In the genomic region with DNA sequence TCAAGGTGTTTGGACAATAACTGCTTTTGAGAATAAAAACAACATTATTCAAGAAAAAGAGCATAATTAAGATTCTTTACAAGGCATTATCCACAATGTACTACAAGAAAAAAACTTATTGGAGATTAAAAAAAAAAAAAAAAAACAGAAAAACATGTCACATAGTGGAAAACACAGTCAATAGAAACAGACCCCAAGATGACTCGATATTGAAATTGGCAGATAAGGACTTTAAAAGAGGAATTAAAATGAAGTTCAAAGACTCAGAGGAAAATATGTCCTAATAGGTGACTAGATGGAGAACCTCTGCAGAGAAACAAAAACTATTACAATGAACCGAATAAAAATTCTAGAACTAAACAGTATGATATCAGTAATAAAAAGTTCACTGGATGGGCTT, we compare ENCODE assay signal across 28 cellular contexts.
DNase-seq lines count a peak whose midpoint lies in the region; TF ChIP-seq lines count a peak whose summit lies in the region.
"Had no signal": no experiment of that assay in that cellular context is flagged by ENCODE, and none has a peak within 500 bp of the region (broad histone marks: within the 10 kb centered on the region; RNA-seq: fewer than 3 reads in every experiment).

No MANE protein-coding gene starts in this region.

- no peaks in the 10 kb centered on the region for H3K4me1 ChIP-seq in HEK293 (ENCODE audit: control insufficient read depth, insufficient read depth, low read length)
- H3K4me1 ChIP-seq: A549, BE2C, Caco-2 had no signal

- peak; percentile 17 for DNase-seq in DMS 273 (lab: John Stamatoyannopoulos, UW; ENCODE audit: unreplicated experiment)
- no peak for DNase-seq in DMS 273 treated with DMSO at 0.1 percent for 48 hours (lab: John Stamatoyannopoulos, UW)
- no peak for DNase-seq in midbrain (lab: John Stamatoyannopoulos, UW)
- DNase-seq: 8988T; ACHN; AML-193; BE2C; C1 segment of cervical spinal cord; Caco-2; Calu3; CD4-positive, alpha-beta memory T cell; CD4-positive, alpha-beta T cell; CD4-positive, CD25-positive, alpha-beta regulatory T cell; CD8-positive, alpha-beta memory T cell; CD8-positive, alpha-beta T cell; COR-L47; DMS153; DMS53; DMS79; DMS79 treated with DMSO at 0.1 percent for 48 hours; DND-41; EL had no signal

- TF ChIP-seq CTCF in HEK293 (tag by site-specific recombination; IDR thresholded peaks at IDR 0.05): no peak

- H3K4me3 ChIP-seq in HEK293 (ENCODE audit: low read depth, low read length): no peak overlapping the region
- H3K4me3 ChIP-seq: A549; BLaER1; BLaER1 treated with 17β-estradiol and CSF1 and Interleukin-3, amounts not matched to agents 10 nM and 100 nM had no signal

- H3K36me3 ChIP-seq in HEK293 (ENCODE audit: control insufficient read depth in 2 of 2, insufficient read depth in 1 of 2, low read length in 2 of 2): no peaks in the 10 kb centered on the region
- H3K36me3 ChIP-seq: BE2C; BLaER1; BLaER1 treated with 17β-estradiol and CSF1 and Interleukin-3, amounts not matched to agents 10 nM and 100 nM had no signal

- no peaks in the 10 kb centered on the region for H3K9me3 ChIP-seq in HEK293 (ENCODE audit: control insufficient read depth, insufficient read depth, low read depth, low read length)
- H3K9me3 ChIP-seq: BE2C had no signal

- CTCF ChIA-PET in HEK293 (lab: Yijun Ruan, JAX): interaction anchor here (0.6 kb wide), 1 partner anchor 207 kb away, joined by 3 read pairs; no protein-coding TSS in a partner anchor

- H3K27ac ChIP-seq in HEK293 (ENCODE audit: extremely low read depth, low read depth, low read length): no peak overlapping the region
- H3K27ac ChIP-seq: 22Rv1; A549; BLaER1; BLaER1 treated with 17β-estradiol and CSF1 and Interleukin-3, amounts not matched to agents 10 nM and 100 nM; C4-2B had no signal

- POLR2A ChIA-PET in HEK293 (lab: Yijun Ruan, JAX): no interaction called here

TF ChIP-seq in HEK293, 187 proteins besides CTCF, POLR2A, EP300 and RAD21:
- peak; percentile 60 for TF ChIP-seq SETDB1 (IDR thresholded peaks at IDR 0.05; ENCODE audit: insufficient read length, low read length)
- TF ChIP-seq ZNF121 (tag by site-specific recombination; IDR thresholded peaks at IDR 0.05): no peak
- TF ChIP-seq ZNF623 (tag by site-specific recombination; IDR thresholded peaks at IDR 0.05): no peak
- TF ChIP-seq ZNF404 (tag by site-specific recombination; IDR thresholded peaks at IDR 0.05): no peak
- TF ChIP-seq ZNF37A (tag by site-specific recombination; IDR thresholded peaks at IDR 0.05): no peak
- TF ChIP-seq ZNF341 (tag by site-specific recombination; IDR thresholded peaks at IDR 0.05; ENCODE audit: low read depth): no peak
